ENCODE assay signal across 13 cellular contexts in genomic region chr4:47838445-47838844, GRCh38. TPM values are rescaled to one million over a fixed set of nuclear protein-coding genes. Genes with fewer than 3 reads are reported as not detected.
A peak's percentile ranks its signal among the peaks of the same experiment; 100 is the strongest.
DNase-seq lines count a peak whose midpoint lies in the region; ATAC-seq and TF ChIP-seq lines count a peak whose summit lies in the region.
"Had no signal": no experiment of that assay in that cellular context is flagged by ENCODE, and none has a peak within 500 bp of the region (broad histone marks: within the 10 kb centered on the region; RNA-seq: fewer than 3 reads in every experiment).

No MANE protein-coding gene starts in this region.

- H3K4me2 ChIP-seq in Karpas-422 (ENCODE audit: low read depth, low read length, poor library complexity, severe bottlenecking): peak overlapping the region; percentile 91

- no peak overlapping the region for H2AFZ ChIP-seq in Karpas-422 (ENCODE audit: low read length)

- no peaks in the 10 kb centered on the region for H3K9me3 Mint-ChIP-seq in stimulated activated effector memory CD8-positive, alpha-beta T cell treated with anti-CD3 and anti-CD28 coated beads, Interleukin-12 subunit alpha, Interleukin-12 subunit beta, amount 100 ng/mL, for 72 hours

- no peaks in the 10 kb centered on the region for H3K79me2 ChIP-seq in Karpas-422 (ENCODE audit: low read length)

- H3K4me3 ChIP-seq in heart left ventricle: peak overlapping the region in 11 of 12 donors; percentile 41 to 81 (median 61)
- peak overlapping the region; percentile 78 for H3K4me3 ChIP-seq in Karpas-422 (ENCODE audit: low read length)

- H3K9me3 ChIP-seq in heart left ventricle (no peaks in the 10 kb centered on the region), Karpas-422 (ENCODE audit: low read length) (no peaks in the 10 kb centered on the region)

- H3K27ac ChIP-seq in heart left ventricle (peak overlapping the region in 5 of 12 donors; percentile 65 to 87 (median 82)), Karpas-422 (ENCODE audit: low read length) (peak overlapping the region; percentile 57), foreskin keratinocyte (no peak overlapping the region)
- H3K27ac ChIP-seq: BLaER1 treated with 17β-estradiol and CSF1 and Interleukin-3, amounts not matched to agents 10 nM and 100 nM; VCaP had no signal

- no peak overlapping the region for H3K27ac Mint-ChIP-seq in stimulated activated effector memory CD8-positive, alpha-beta T cell treated with anti-CD3 and anti-CD28 coated beads, Interleukin-12 subunit alpha, Interleukin-12 subunit beta, amount 100 ng/mL, for 72 hours

- ATAC-seq in heart left ventricle (no peak), Right ventricle myocardium inferior (no peak), foreskin keratinocyte (no peak), HG03520 (IDR thresholded peaks at IDR 0.05; ENCODE audit: unreplicated experiment) (no peak), GM19023 (IDR thresholded peaks at IDR 0.05; ENCODE audit: unreplicated experiment) (no peak)
- no peak for ATAC-seq in stimulated activated effector memory CD8-positive, alpha-beta T cell treated with anti-CD3 and anti-CD28 coated beads, Interleukin-12 subunit alpha, Interleukin-12 subunit beta, amount 100 ng/mL, for 72 hours

- H3K27me3 ChIP-seq in heart left ventricle: peaks cover 0 to 14% (median 0%) of the 10 kb centered on the region in 9 donors
- no peaks in the 10 kb centered on the region for H3K27me3 ChIP-seq in Karpas-422 (ENCODE audit: low read length)
- no peaks in the 10 kb centered on the region for H3K27me3 ChIP-seq in foreskin keratinocyte

- WGBS in heart left ventricle, 4 donors: 24 to 41% (median 38%) methylated on average over 4 of the region's 4 CpGs

- peak in 1 of 12 donors; percentile 11 for TF ChIP-seq CTCF in heart left ventricle (IDR thresholded peaks at IDR 0.05)
- TF ChIP-seq CTCF in foreskin keratinocyte (conservative IDR thresholded peaks at IDR 0.05): peak; percentile 27

- DNase-seq in heart left ventricle: no peak
- DNase-seq in Right ventricle myocardium inferior (ENCODE audit: missing footprints): no peak
- DNase-seq in Karpas-422: peak; percentile 44
- DNase-seq in foreskin keratinocyte: peak in 1 of 2 donors; percentile 11
- no peak for DNase-seq in stimulated activated effector memory CD8-positive, alpha-beta T cell treated with anti-CD3 and anti-CD28 coated beads, Interleukin-12 subunit alpha, Interleukin-12 subunit beta, amount 100 ng/mL, for 72 hours (ENCODE audit: low spot score in 2 of 2)
- no peak for DNase-seq in dermis blood vessel endothelial cell
- DNase-seq: HCEC 1CT, Kasumi-1, NCI-H446 treated with DMSO at 0.1 percent for 48 hours had no signal

- peaks cover 25% of the 10 kb centered on the region for H3K4me1 Mint-ChIP-seq in stimulated activated effector memory CD8-positive, alpha-beta T cell treated with anti-CD3 and anti-CD28 coated beads, Interleukin-12 subunit alpha, Interleukin-12 subunit beta, amount 100 ng/mL, for 72 hours

- TF ChIP-seq POLR2A in heart left ventricle (IDR thresholded peaks at IDR 0.05): no peak

- peaks cover 0 to 7% (median under 1%) of the 10 kb centered on the region in 9 donors for H3K36me3 ChIP-seq in heart left ventricle
- H3K36me3 ChIP-seq in Karpas-422 (ENCODE audit: insufficient read depth, low read length): peaks cover 26% of the 10 kb centered on the region

- intact Hi-C loops in heart left ventricle (cut with DNase I) (loop anchor here in 7 of 10 donors (1.0 to 10.0 kb wide), 5 partner anchors 91 to 151 kb away; no protein-coding TSS in a partner anchor), Right ventricle myocardium inferior (cut with DNase I) (loop anchor here (5.0 kb wide), 2 partner anchors 56 to 151 kb away; no protein-coding TSS in a partner anchor)

- H3K4me1 ChIP-seq in heart left ventricle: peaks cover 0 to 39% (median 18%) of the 10 kb centered on the region in 12 donors
- peaks cover 62% of the 10 kb centered on the region for H3K4me1 ChIP-seq in Karpas-422 (ENCODE audit: low read length)
- H3K4me1 ChIP-seq in foreskin keratinocyte: no peaks in the 10 kb centered on the region

- peak overlapping the region; percentile 77 for H3K9ac ChIP-seq in Karpas-422 (ENCODE audit: low read length)

- no peaks in the 10 kb centered on the region for H4K20me1 ChIP-seq in Karpas-422 (ENCODE audit: insufficient read depth, low read depth, low read length)

- no peaks in the 10 kb centered on the region for H3K9me2 ChIP-seq in Karpas-422 (replicated peaks; ENCODE audit: insufficient read depth, low read length)

- no peaks in the 10 kb centered on the region for H3K36me3 Mint-ChIP-seq in stimulated activated effector memory CD8-positive, alpha-beta T cell treated with anti-CD3 and anti-CD28 coated beads, Interleukin-12 subunit alpha, Interleukin-12 subunit beta, amount 100 ng/mL, for 72 hours

- peak overlapping the region; percentile 86 for H3K4me3 Mint-ChIP-seq in stimulated activated effector memory CD8-positive, alpha-beta T cell treated with anti-CD3 and anti-CD28 coated beads, Interleukin-12 subunit alpha, Interleukin-12 subunit beta, amount 100 ng/mL, for 72 hours

RNA-seq across cellular contexts. Expression of gene CORIN, which starts 0.6 kb away (rescaled TPM):
- 100 to 1,000 TPM in 1 of 9 donors, 10 to 100 TPM in 8; 20.5 to 130 (median 47.4) TPM for total RNA-seq in heart left ventricle
- polyA plus RNA-seq in heart left ventricle: 10 to 100 TPM in 1 of 2 donors, 1 to 10 TPM in 1; 5.6 to 35.8 TPM
- 53.9 TPM for total RNA-seq in Right ventricle myocardium inferior
- 1.9 and 2.8 TPM in 2 replicates for total RNA-seq in Karpas-422 (2014; rRNA removed; shearing (Covaris generic); ENCODE audit: low replicate concordance)
- 0.04 TPM in 1 of 2 replicates, not detected in the other for total RNA-seq in foreskin keratinocyte
- polyA plus RNA-seq in foreskin keratinocyte: 0.02 TPM in 1 of 2 replicates, not detected in the other
- total RNA-seq in dermis blood vessel endothelial cell: 0.28 and 0.51 TPM in 2 replicates
